Comparison of ENCODE assay signal across 16 cellular contexts in the genomic region with DNA sequence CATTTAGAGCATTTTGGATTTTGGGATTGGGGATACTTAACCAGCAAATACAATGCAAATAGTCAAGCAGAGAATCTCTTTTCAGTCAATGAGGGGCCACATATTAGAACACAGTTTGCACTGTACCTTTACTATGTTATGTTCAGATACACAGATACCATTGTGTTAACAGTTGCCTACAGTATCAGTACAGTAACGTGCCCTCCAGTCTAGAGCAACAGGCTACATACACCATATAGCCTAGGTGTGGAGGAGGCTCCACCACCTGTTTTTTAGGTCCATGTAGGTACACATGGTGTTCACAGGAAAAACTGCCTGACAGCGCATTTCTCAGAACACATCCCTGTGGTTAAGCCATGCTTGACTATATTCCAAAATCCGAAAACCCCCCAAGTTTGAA. TPM values are rescaled to one million over a fixed set of nuclear protein-coding genes. Genes with fewer than 3 reads are reported as not detected.
A peak's percentile ranks its signal among the peaks of the same experiment; 100 is the strongest.
DNase-seq lines count a peak whose midpoint lies in the region; ATAC-seq, FAIRE-seq and TF ChIP-seq lines count a peak whose summit lies in the region.
"Had no signal": no experiment of that assay in that cellular context is flagged by ENCODE, and none has a peak within 500 bp of the region (broad histone marks: within the 10 kb centered on the region; RNA-seq: fewer than 3 reads in every experiment).

No MANE protein-coding gene starts in this region.

- no peak for TF ChIP-seq EP300 in GM12878 (IDR thresholded peaks at IDR 0.05; ENCODE audit: borderline replicate concordance in 1 of 2, control insufficient read depth in 1 of 2, low read depth in 2 of 2, low read length in 2 of 2)

- no TSS peak for BruUV-seq in GM12878 (replicated peaks; lab: Mats Ljungman, UMichigan)

- H3K4me1 ChIP-seq in GM12878 (ENCODE audit: control insufficient read depth, insufficient read depth, low read length): peaks cover 14% of the 10 kb centered on the region
- H3K4me1 ChIP-seq in upper lobe of right lung: no peaks in the 10 kb centered on the region

- in situ Hi-C loops in GM12878 (cut with MboI): no loop called here

- TF ChIP-seq POLR2A in GM12878 (IDR thresholded peaks at IDR 0.05; ENCODE audit: low read depth, low read length): peak; percentile 6; the same call in 1 of the 2 replicates

- intact Hi-C loops in GM12878 (cut with micrococcal nuclease; ENCODE audit: unreplicated experiment): loop anchor here (2.0 kb wide), 1 partner anchor 14 kb away; no protein-coding TSS in a partner anchor
- intact Hi-C loops in upper lobe of right lung (cut with DNase I): no loop called here

- TF ChIP-seq RAD21 in GM12878 (IDR thresholded peaks at IDR 0.05; ENCODE audit: insufficient read depth, low read depth, low read length): no peak

- H3K9me3 ChIP-seq in GM12878 (replicated peaks; ENCODE audit: control insufficient read depth, insufficient read depth, low read length): no peaks in the 10 kb centered on the region
- no peaks in the 10 kb centered on the region for H3K9me3 ChIP-seq in upper lobe of right lung
- H3K9me3 ChIP-seq: esophagus squamous epithelium had no signal

- 0 out of 2 replicates have a peak, but pooled peaks cover 4% of the 10 kb centered on the region for H4K20me1 ChIP-seq in GM12878 (ENCODE audit: control insufficient read depth, insufficient read depth)

- RAD21 ChIA-PET in GM12878 (lab: Charles Lee; ENCODE audit: unreplicated experiment): interaction anchor here (0.7 to 2.5 kb wide), 5 partner anchors 9 to 16 kb away, joined by 3 to 9 read pairs (median 6); a partner anchor contains a TSS

- 95% methylated on average over 3 of the region's 3 CpGs for WGBS in GM12878 (ENCODE audit: insufficient coverage, insufficient replicate concordance, low lambda C conversion rate, missing lambda C conversion rate)

- H3K27ac ChIP-seq in GM12878 (ENCODE audit: control insufficient read depth, insufficient read depth) (peak overlapping the region; percentile 19; the same call in 1 of the 2 replicates), upper lobe of right lung (no peak overlapping the region)
- H3K27ac ChIP-seq: esophagus squamous epithelium had no signal

- H2AFZ ChIP-seq in GM12878 (ENCODE audit: control insufficient read depth, low read depth, low read length): no peak overlapping the region

- TF ChIP-seq CTCF in GM12878 (IDR thresholded peaks at IDR 0.05 in 2 of 3, conservative IDR thresholded peaks at IDR 0.05 in 1 of 3; ENCODE audit: control insufficient read depth in 2 of 3, extremely low read depth in 1 of 3, insufficient read depth in 1 of 3, low read depth in 3 of 3, low read length in 3 of 3) (no peak), upper lobe of right lung (IDR thresholded peaks at IDR 0.05) (no peak)

- no peak overlapping the region for H3K9ac ChIP-seq in GM12878 (ENCODE audit: control insufficient read depth, insufficient read depth, low read length)

- H3K4me2 ChIP-seq in GM12878 (ENCODE audit: control insufficient read depth, insufficient read depth): no peak overlapping the region; the same call in 1 of the 2 replicates

- ATAC-seq in GM18498 (IDR thresholded peaks at IDR 0.05; ENCODE audit: unreplicated experiment) (peak; percentile 29), GM19395 (IDR thresholded peaks at IDR 0.05; ENCODE audit: unreplicated experiment) (peak; percentile 27), HG03342 (IDR thresholded peaks at IDR 0.05; ENCODE audit: unreplicated experiment) (peak; percentile 12), GM12878 (peak; percentile 62), HG03025 (IDR thresholded peaks at IDR 0.05; ENCODE audit: low FRiP score, unreplicated experiment) (no peak), upper lobe of right lung (no peak), GM18519 (IDR thresholded peaks at IDR 0.05; ENCODE audit: low FRiP score, unreplicated experiment) (no peak)

- DNase-seq in GM12878 (ENCODE audit: low read depth, low spot score) (no peak), upper lobe of right lung (no peak)
- DNase-seq: DMS53, dorsolateral prefrontal cortex, esophagus squamous epithelium, head of caudate nucleus, kidney, midbrain, NCI-H2081 treated with DMSO at 0.1 percent for 48 hours, NCI-H748 treated with DMSO at 0.1 percent for 48 hours had no signal

- SMC1A ChIA-PET in GM12878 (lab: Charles Lee; ENCODE audit: uncharacterized antibody, unreplicated experiment): interaction anchor here (1.0 to 3.1 kb wide), 4 partner anchors 9 to 26 kb away, joined by 3 to 20 read pairs (median 6); a partner anchor contains a TSS

- POLR2A ChIA-PET in GM12878 (lab: Charles Lee): no interaction called here

- FAIRE-seq in GM12878 (lab: Jason Lieb, UNC): no peak
- FAIRE-seq: bronchial epithelial cell, kidney had no signal

- H3K4me3 ChIP-seq in GM12878 (no peak overlapping the region), upper lobe of right lung (no peak overlapping the region)
- H3K4me3 ChIP-seq: dorsolateral prefrontal cortex, esophagus squamous epithelium had no signal

- peaks cover 4% of the 10 kb centered on the region for H3K79me2 ChIP-seq in GM12878 (ENCODE audit: control insufficient read depth, insufficient read depth, low read length)

- peaks cover 23 to 43% of the 10 kb centered on the region in 2 experiments for H3K36me3 ChIP-seq in GM12878 (ENCODE audit: control insufficient read depth in 2 of 2, insufficient read depth in 2 of 2, low read length in 1 of 2)
- H3K36me3 ChIP-seq in upper lobe of right lung: peaks cover 92% of the 10 kb centered on the region

- CTCF ChIA-PET in GM12878 (lab: Yijun Ruan, JAX): interaction anchor here (1.6 to 5.6 kb wide), 3 partner anchors 10 to 16 kb away, joined by 5 to 41 read pairs (median 12); a partner anchor contains a TSS

- no peaks in the 10 kb centered on the region for H3K27me3 ChIP-seq in GM12878 (replicated peaks in 1 of 2; ENCODE audit: control insufficient read depth in 2 of 2, insufficient read depth in 2 of 2, low read length in 1 of 2)
- no peaks in the 10 kb centered on the region for H3K27me3 ChIP-seq in upper lobe of right lung
- H3K27me3 ChIP-seq: dorsolateral prefrontal cortex, esophagus squamous epithelium had no signal

TF ChIP-seq in GM12878, 131 proteins besides CTCF, POLR2A, EP300 and RAD21 (continues in another document):
- TF ChIP-seq, protein P1, sequence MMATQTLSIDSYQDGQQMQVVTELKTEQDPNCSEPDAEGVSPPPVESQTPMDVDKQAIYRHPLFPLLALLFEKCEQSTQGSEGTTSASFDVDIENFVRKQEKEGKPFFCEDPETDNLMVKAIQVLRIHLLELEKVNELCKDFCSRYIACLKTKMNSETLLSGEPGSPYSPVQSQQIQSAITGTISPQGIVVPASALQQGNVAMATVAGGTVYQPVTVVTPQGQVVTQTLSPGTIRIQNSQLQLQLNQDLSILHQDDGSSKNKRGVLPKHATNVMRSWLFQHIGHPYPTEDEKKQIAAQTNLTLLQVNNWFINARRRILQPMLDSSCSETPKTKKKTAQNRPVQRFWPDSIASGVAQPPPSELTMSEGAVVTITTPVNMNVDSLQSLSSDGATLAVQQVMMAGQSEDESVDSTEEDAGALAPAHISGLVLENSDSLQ (IDR thresholded peaks at IDR 0.05): no peak

RNA-seq across cellular contexts. Expression of a gene that starts 9.1 kb away (rescaled TPM):
- total RNA-seq in GM12878 (2013; cell fraction: nucleolus; rRNA removed): 32.9 and 36.4 TPM in 2 replicates
- total RNA-seq in GM12878 (2014; rRNA removed): 30.8 and 43.6 TPM in 2 replicates
- 54.7 and 62.7 TPM in 2 replicates for total RNA-seq in GM12878 (2014; rRNA removed; fragmentation: Illumina TruSeq; extraction: Trizol)
- total RNA-seq in GM12878 (2021): 44.1 and 48.8 TPM in 2 replicates
- polyA plus RNA-seq in GM12878 (2011; ENCODE audit: low read depth): 22.3 TPM
- polyA plus RNA-seq in GM12878 (2011; rRNA removed): 53.4 and 67.2 TPM in 2 replicates
- polyA plus RNA-seq in GM12878 (2011; cell fraction: cytosol; rRNA removed): 32.1 and 35.7 TPM in 2 replicates
- polyA plus RNA-seq in GM12878 (2011; cell fraction: nucleus; rRNA removed): 28.7 and 29.2 TPM in 2 replicates
- 26.4 and 30.6 TPM in 2 replicates for polyA plus RNA-seq in GM12878 (2012)
- 59.2 and 72.5 TPM in 2 replicates for polyA plus RNA-seq in GM12878 (2014; fragmentation: Illumina TruSeq; extraction: Trizol)
- 100 to 1,000 TPM; 103 to 119 TPM for polyA plus RNA-seq in GM12878 (2014; fragmentation: Nextera tagmentation; extraction: Ambion mirVana)
- 40.7 and 42.6 TPM in 2 replicates for polyA plus RNA-seq in GM12878 (2014; rRNA removed)
- polyA plus RNA-seq in GM12878 (2016; fragmentation: Nextera tagmentation; extraction: Ambion mirVana): 10 to 100 TPM; 80.1 to 82.8 TPM
- 33.1 and 35.9 TPM in 2 replicates for polyA minus RNA-seq in GM12878 (2011; rRNA and poly(A)+ RNA removed)
- polyA minus RNA-seq in GM12878 (2011; cell fraction: cytosol; rRNA and poly(A)+ RNA removed): 8.5 and 9.4 TPM in 2 replicates
- polyA minus RNA-seq in GM12878 (2011; cell fraction: nucleus; rRNA and poly(A)+ RNA removed): 22.7 and 31.9 TPM in 2 replicates
- total RNA-seq in upper lobe of right lung: 27.8 TPM

RNA-seq across cellular contexts. Expression of a gene that starts 15.6 kb away (rescaled TPM):
- total RNA-seq in GM12878 (2013; cell fraction: nucleolus; rRNA removed): 9.2 and 10.5 TPM in 2 replicates
- total RNA-seq in GM12878 (2014; rRNA removed) (8.9 and 9.0 TPM in 2 replicates), GM12878 (2014; rRNA removed; fragmentation: Illumina TruSeq; extraction: Trizol) (6.7 and 6.9 TPM in 2 replicates), GM12878 (2021) (12.0 TPM in 2 replicates), upper lobe of right lung (23.2 TPM)
- polyA plus RNA-seq in GM12878 (2011; ENCODE audit: low read depth): 5.4 TPM
- polyA plus RNA-seq in GM12878 (2011; rRNA removed) (3.7 and 4.3 TPM in 2 replicates), GM12878 (2014; fragmentation: Illumina TruSeq; extraction: Trizol) (6.6 and 7.2 TPM in 2 replicates), GM12878 (2014; fragmentation: Nextera tagmentation; extraction: Ambion mirVana) (1 to 10 TPM in 1 of 2 experiments, under 1 TPM in 1; 0.66 to 1.2 TPM), GM12878 (2014; rRNA removed) (7.7 and 7.9 TPM in 2 replicates), GM12878 (2016; fragmentation: Nextera tagmentation; extraction: Ambion mirVana) (1 to 10 TPM; 1.1 to 1.3 TPM)
- 5.5 and 6.6 TPM in 2 replicates for polyA plus RNA-seq in GM12878 (2011; cell fraction: cytosol; rRNA removed)
- polyA plus RNA-seq in GM12878 (2011; cell fraction: nucleus; rRNA removed): 9.5 and 13.3 TPM in 2 replicates
- 6.8 and 9.0 TPM in 2 replicates for polyA plus RNA-seq in GM12878 (2012)
- 4.1 and 7.7 TPM in 2 replicates for polyA minus RNA-seq in GM12878 (2011; rRNA and poly(A)+ RNA removed)
- polyA minus RNA-seq in GM12878 (2011; cell fraction: cytosol; rRNA and poly(A)+ RNA removed): 5.0 and 5.9 TPM in 2 replicates
- 4.4 and 8.4 TPM in 2 replicates for polyA minus RNA-seq in GM12878 (2011; cell fraction: nucleus; rRNA and poly(A)+ RNA removed)

Comparison
In these comparisons a context has a peak if more than half of its experiments do, and no peak if none do; other contexts are left out.
1. ATAC-seq: peak in GM18498 (single experiment), GM19395 (single experiment), HG03342 (single experiment) and GM12878 (single experiment); none in HG03025 (single experiment), upper lobe of right lung (single experiment) and GM18519 (single experiment).